ENCODE assay signal across 1 cellular context in the genomic region with DNA sequence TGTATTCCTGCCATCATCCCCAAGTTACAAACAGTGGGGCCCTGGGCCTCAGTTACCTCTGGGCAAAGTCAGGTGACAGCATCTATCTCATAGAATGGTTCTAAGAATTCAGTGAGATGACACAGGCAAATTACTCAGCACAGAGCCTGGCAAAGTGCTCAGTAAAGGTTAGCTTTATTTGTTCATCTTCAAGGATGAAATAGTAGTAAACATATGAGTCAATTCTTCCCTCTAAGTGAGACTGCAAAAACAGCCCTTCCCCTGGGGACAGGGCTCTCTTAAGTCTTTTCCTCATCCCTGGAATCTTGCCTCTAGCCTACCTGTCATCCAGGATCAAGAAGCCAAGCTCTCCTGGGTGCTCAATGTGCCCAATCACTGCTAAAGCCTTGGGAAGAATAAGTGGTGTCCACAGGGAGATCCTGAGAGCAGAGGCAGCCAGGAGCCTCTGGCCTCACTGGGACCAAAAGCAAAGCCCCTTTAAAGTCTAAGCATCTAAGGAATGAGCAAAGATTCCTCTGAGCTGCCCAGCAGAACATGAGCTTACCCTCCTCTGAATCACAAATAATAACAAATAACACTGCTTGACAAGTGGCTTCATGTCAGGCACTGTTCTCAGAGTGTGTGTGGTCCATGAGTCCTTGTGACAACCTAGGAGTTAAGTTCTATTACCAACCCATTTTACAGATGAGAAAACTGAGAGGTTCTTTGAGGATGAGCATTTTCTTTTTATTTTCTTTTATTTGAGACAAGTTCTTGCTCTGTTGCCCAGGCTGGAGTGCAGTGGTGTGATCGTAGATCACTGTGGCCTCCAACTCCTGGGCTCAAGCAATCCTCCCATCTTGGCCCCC.
TF ChIP-seq lines count a peak whose summit lies in the region.

No MANE protein-coding gene starts in this region.

TF ChIP-seq in HepG2, 621 proteins besides CTCF, POLR2A, EP300 and RAD21 (continues in another document):
- TF ChIP-seq EEA1 (CRISPR knock-in tag; IDR thresholded peaks at IDR 0.05; ENCODE audit: borderline replicate concordance) (no peak), SAP130 (CRISPR knock-in tag; IDR thresholded peaks at IDR 0.05; ENCODE audit: low read depth) (0 out of 2 replicates have a peak, but pooled peaks have one; percentile 19), ZNF124 (CRISPR knock-in tag; IDR thresholded peaks at IDR 0.05) (no peak), RORA (CRISPR knock-in tag; IDR thresholded peaks at IDR 0.05) (no peak), NR3C1 (CRISPR knock-in tag; IDR thresholded peaks at IDR 0.05) (no peak), ATM (IDR thresholded peaks at IDR 0.05; ENCODE audit: borderline replicate concordance) (no peak), KDM5B (CRISPR knock-in tag; IDR thresholded peaks at IDR 0.05; ENCODE audit: borderline replicate concordance) (no peak), PAX8 (CRISPR knock-in tag; IDR thresholded peaks at IDR 0.05; ENCODE audit: borderline replicate concordance) (no peak), HNRNPLL (IDR thresholded peaks at IDR 0.05; ENCODE audit: low read depth, low read length, poor library complexity, severe bottlenecking) (no peak), FOSL2 (CRISPR knock-in tag; IDR thresholded peaks at IDR 0.05) (peak; percentile 60), CHD2 (IDR thresholded peaks at IDR 0.05; ENCODE audit: low read depth, low read length) (no peak), ZNF468 (CRISPR knock-in tag; IDR thresholded peaks at IDR 0.05) (no peak), ATAD3A (CRISPR knock-in tag; IDR thresholded peaks at IDR 0.05) (peak; percentile 74; the same call in 1 of the 2 replicates), SOX5 (CRISPR knock-in tag; IDR thresholded peaks at IDR 0.05; ENCODE audit: borderline replicate concordance) (no peak), ZFP37 (CRISPR knock-in tag; IDR thresholded peaks at IDR 0.05; ENCODE audit: borderline replicate concordance) (no peak), GATAD2A (CRISPR knock-in tag; IDR thresholded peaks at IDR 0.05) (no peak), RARG (CRISPR knock-in tag; IDR thresholded peaks at IDR 0.05; ENCODE audit: low read depth) (no peak), MTA3 (CRISPR knock-in tag; IDR thresholded peaks at IDR 0.05) (no peak), SMAD9 (CRISPR knock-in tag; IDR thresholded peaks at IDR 0.05) (no peak), DR1 (CRISPR knock-in tag; IDR thresholded peaks at IDR 0.05) (no peak), ZNF629 (CRISPR knock-in tag; conservative IDR thresholded peaks at IDR 0.05) (peak; percentile 90), GATAD1 (CRISPR knock-in tag; IDR thresholded peaks at IDR 0.05) (no peak), TCF7 (IDR thresholded peaks at IDR 0.05; ENCODE audit: low read depth) (0 out of 2 replicates have a peak, but pooled peaks have one; percentile 13), FOXP1 (IDR thresholded peaks at IDR 0.05) (no peak), FOXP1 (CRISPR knock-in tag; IDR thresholded peaks at IDR 0.05) (0 out of 2 replicates have a peak, but pooled peaks have one; percentile 16), MED1 (CRISPR knock-in tag; IDR thresholded peaks at IDR 0.05) (no peak), CBFB (CRISPR knock-in tag; IDR thresholded peaks at IDR 0.05) (no peak), ZNF33A (CRISPR knock-in tag; IDR thresholded peaks at IDR 0.05; ENCODE audit: borderline replicate concordance) (no peak)
- TF ChIP-seq, protein P1, sequence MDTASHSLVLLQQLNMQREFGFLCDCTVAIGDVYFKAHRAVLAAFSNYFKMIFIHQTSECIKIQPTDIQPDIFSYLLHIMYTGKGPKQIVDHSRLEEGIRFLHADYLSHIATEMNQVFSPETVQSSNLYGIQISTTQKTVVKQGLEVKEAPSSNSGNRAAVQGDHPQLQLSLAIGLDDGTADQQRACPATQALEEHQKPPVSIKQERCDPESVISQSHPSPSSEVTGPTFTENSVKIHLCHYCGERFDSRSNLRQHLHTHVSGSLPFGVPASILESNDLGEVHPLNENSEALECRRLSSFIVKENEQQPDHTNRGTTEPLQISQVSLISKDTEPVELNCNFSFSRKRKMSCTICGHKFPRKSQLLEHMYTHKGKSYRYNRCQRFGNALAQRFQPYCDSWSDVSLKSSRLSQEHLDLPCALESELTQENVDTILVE (CRISPR knock-in tag; IDR thresholded peaks at IDR 0.05) = no peak
- TF ChIP-seq, protein P2, sequence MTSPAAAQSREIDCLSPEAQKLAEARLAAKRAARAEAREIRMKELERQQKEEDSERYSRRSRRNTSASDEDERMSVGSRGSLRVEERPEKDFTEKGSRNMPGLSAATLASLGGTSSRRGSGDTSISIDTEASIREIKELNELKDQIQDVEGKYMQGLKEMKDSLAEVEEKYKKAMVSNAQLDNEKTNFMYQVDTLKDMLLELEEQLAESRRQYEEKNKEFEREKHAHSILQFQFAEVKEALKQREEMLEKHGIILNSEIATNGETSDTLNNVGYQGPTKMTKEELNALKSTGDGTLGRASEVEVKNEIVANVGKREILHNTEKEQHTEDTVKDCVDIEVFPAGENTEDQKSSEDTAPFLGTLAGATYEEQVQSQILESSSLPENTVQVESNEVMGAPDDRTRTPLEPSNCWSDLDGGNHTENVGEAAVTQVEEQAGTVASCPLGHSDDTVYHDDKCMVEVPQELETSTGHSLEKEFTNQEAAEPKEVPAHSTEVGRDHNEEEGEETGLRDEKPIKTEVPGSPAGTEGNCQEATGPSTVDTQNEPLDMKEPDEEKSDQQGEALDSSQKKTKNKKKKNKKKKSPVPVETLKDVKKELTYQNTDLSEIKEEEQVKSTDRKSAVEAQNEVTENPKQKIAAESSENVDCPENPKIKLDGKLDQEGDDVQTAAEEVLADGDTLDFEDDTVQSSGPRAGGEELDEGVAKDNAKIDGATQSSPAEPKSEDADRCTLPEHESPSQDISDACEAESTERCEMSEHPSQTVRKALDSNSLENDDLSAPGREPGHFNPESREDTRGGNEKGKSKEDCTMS (CRISPR knock-in tag; conservative IDR thresholded peaks at IDR 0.05) = no peak
- TF ChIP-seq, protein P3, sequence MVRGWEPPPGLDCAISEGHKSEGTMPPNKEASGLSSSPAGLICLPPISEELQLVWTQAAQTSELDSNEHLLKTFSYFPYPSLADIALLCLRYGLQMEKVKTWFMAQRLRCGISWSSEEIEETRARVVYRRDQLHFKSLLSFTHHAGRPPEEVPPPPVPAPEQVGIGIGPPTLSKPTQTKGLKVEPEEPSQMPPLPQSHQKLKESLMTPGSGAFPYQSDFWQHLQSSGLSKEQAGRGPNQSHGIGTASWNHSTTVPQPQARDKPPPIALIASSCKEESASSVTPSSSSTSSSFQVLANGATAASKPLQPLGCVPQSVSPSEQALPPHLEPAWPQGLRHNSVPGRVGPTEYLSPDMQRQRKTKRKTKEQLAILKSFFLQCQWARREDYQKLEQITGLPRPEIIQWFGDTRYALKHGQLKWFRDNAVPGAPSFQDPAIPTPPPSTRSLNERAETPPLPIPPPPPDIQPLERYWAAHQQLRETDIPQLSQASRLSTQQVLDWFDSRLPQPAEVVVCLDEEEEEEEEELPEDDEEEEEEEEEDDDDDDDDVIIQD (CRISPR knock-in tag; IDR thresholded peaks at IDR 0.05; ENCODE audit: low read depth) = no peak
- TF ChIP-seq, protein P4, sequence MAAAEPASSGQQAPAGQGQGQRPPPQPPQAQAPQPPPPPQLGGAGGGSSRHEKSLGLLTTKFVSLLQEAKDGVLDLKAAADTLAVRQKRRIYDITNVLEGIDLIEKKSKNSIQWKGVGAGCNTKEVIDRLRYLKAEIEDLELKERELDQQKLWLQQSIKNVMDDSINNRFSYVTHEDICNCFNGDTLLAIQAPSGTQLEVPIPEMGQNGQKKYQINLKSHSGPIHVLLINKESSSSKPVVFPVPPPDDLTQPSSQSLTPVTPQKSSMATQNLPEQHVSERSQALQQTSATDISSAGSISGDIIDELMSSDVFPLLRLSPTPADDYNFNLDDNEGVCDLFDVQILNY (CRISPR knock-in tag; conservative IDR thresholded peaks at IDR 0.05) = no peak
- TF ChIP-seq, protein P5, sequence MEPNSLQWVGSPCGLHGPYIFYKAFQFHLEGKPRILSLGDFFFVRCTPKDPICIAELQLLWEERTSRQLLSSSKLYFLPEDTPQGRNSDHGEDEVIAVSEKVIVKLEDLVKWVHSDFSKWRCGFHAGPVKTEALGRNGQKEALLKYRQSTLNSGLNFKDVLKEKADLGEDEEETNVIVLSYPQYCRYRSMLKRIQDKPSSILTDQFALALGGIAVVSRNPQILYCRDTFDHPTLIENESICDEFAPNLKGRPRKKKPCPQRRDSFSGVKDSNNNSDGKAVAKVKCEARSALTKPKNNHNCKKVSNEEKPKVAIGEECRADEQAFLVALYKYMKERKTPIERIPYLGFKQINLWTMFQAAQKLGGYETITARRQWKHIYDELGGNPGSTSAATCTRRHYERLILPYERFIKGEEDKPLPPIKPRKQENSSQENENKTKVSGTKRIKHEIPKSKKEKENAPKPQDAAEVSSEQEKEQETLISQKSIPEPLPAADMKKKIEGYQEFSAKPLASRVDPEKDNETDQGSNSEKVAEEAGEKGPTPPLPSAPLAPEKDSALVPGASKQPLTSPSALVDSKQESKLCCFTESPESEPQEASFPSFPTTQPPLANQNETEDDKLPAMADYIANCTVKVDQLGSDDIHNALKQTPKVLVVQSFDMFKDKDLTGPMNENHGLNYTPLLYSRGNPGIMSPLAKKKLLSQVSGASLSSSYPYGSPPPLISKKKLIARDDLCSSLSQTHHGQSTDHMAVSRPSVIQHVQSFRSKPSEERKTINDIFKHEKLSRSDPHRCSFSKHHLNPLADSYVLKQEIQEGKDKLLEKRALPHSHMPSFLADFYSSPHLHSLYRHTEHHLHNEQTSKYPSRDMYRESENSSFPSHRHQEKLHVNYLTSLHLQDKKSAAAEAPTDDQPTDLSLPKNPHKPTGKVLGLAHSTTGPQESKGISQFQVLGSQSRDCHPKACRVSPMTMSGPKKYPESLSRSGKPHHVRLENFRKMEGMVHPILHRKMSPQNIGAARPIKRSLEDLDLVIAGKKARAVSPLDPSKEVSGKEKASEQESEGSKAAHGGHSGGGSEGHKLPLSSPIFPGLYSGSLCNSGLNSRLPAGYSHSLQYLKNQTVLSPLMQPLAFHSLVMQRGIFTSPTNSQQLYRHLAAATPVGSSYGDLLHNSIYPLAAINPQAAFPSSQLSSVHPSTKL (CRISPR knock-in tag; IDR thresholded peaks at IDR 0.05) = peak; percentile 40; the same call in 1 of the 2 replicates
- TF ChIP-seq, protein P6, sequence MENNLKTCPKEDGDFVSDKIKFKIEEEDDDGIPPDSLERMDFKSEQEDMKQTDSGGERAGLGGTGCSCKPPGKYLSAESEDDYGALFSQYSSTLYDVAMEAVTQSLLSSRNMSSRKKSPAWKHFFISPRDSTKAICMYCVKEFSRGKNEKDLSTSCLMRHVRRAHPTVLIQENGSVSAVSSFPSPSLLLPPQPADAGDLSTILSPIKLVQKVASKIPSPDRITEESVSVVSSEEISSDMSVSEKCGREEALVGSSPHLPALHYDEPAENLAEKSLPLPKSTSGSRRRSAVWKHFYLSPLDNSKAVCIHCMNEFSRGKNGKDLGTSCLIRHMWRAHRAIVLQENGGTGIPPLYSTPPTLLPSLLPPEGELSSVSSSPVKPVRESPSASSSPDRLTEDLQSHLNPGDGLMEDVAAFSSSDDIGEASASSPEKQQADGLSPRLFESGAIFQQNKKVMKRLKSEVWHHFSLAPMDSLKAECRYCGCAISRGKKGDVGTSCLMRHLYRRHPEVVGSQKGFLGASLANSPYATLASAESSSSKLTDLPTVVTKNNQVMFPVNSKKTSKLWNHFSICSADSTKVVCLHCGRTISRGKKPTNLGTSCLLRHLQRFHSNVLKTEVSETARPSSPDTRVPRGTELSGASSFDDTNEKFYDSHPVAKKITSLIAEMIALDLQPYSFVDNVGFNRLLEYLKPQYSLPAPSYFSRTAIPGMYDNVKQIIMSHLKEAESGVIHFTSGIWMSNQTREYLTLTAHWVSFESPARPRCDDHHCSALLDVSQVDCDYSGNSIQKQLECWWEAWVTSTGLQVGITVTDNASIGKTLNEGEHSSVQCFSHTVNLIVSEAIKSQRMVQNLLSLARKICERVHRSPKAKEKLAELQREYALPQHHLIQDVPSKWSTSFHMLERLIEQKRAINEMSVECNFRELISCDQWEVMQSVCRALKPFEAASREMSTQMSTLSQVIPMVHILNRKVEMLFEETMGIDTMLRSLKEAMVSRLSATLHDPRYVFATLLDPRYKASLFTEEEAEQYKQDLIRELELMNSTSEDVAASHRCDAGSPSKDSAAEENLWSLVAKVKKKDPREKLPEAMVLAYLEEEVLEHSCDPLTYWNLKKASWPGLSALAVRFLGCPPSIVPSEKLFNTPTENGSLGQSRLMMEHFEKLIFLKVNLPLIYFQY (CRISPR knock-in tag; IDR thresholded peaks at IDR 0.05; ENCODE audit: borderline replicate concordance) = no peak
- TF ChIP-seq, protein P7, sequence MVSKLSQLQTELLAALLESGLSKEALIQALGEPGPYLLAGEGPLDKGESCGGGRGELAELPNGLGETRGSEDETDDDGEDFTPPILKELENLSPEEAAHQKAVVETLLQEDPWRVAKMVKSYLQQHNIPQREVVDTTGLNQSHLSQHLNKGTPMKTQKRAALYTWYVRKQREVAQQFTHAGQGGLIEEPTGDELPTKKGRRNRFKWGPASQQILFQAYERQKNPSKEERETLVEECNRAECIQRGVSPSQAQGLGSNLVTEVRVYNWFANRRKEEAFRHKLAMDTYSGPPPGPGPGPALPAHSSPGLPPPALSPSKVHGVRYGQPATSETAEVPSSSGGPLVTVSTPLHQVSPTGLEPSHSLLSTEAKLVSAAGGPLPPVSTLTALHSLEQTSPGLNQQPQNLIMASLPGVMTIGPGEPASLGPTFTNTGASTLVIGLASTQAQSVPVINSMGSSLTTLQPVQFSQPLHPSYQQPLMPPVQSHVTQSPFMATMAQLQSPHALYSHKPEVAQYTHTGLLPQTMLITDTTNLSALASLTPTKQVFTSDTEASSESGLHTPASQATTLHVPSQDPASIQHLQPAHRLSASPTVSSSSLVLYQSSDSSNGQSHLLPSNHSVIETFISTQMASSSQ (IDR thresholded peaks at IDR 0.05; ENCODE audit: low read depth) = no peak
- TF ChIP-seq, protein P7 (CRISPR knock-in tag; IDR thresholded peaks at IDR 0.05; ENCODE audit: borderline replicate concordance) = no peak
